In the genomic region with DNA sequence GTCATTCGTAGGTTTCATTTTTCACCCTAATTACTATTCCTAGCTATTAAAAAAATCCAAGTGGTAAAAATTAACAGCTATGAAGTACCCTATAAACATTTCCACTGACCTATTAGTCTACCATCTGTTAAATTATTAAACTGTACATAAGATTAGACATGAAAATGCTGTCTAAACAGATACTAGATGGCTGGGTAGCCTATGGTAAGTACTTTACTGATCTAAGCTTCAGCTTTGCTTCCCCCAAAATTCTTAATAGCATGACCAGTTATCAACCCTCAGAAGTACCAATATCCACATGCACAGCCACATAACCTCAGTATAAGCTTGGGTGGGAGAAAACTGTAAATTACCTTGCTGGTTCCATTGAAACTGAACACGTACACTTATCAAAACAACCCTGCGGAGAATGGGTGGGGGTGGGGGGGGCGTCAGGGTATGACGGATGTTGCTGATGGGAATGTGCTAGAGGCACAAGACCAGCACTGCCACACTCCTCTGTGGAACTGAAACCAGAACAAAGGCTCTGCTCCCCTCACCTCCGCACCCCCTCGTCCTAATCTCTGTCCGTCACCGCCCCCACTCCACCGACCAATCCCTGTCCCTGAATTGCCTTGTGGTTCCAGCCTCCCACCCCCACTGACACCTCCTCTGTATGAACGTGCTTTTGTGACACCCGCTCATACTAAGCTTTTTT, we compare ENCODE assay signal across 8 cellular contexts. TPM values are rescaled to one million over a fixed set of nuclear protein-coding genes. Genes with fewer than 3 reads are reported as not detected.
DNase-seq lines count a peak whose midpoint lies in the region; ATAC-seq and TF ChIP-seq lines count a peak whose summit lies in the region.

No MANE protein-coding gene starts in this region.

- no peaks in the 10 kb centered on the region for H3K27me3 ChIP-seq in CD8-positive, alpha-beta T cell (ENCODE audit: insufficient read depth, low read length)

- no peaks in the 10 kb centered on the region for H3K36me3 Mint-ChIP-seq in CD8-positive, alpha-beta T cell
- H3K36me3 Mint-ChIP-seq in stimulated activated naive B cell treated with anti-CD40 and anti-IgM and Interleukin-4, amounts not matched to agents 10 μg/mL and 1 μg/mL and 100 μg/mL, for 72 hours = peaks cover 16 to 26% of the 10 kb centered on the region in 2 donors

- no peaks in the 10 kb centered on the region for H3K9me3 ChIP-seq in CD8-positive, alpha-beta T cell (ENCODE audit: low read length)

- POLR2A ChIA-PET in CD8-positive, alpha-beta T cell (lab: Charles Lee) = interaction anchor here (1.5 kb wide), 1 partner anchor 12 kb away, joined by 3 read pairs; no protein-coding TSS in a partner anchor

- peaks cover 54% of the 10 kb centered on the region for H3K4me1 Mint-ChIP-seq in CD8-positive, alpha-beta T cell (ENCODE audit: low read depth)
- peaks cover 27 to 82% of the 10 kb centered on the region in 2 donors for H3K4me1 Mint-ChIP-seq in stimulated activated naive B cell treated with anti-CD40 and anti-IgM and Interleukin-4, amounts not matched to agents 10 μg/mL and 1 μg/mL and 100 μg/mL, for 72 hours

- H3K27me3 Mint-ChIP-seq in CD8-positive, alpha-beta T cell (ENCODE audit: low read depth) = no peaks in the 10 kb centered on the region
- H3K27me3 Mint-ChIP-seq in stimulated activated naive B cell treated with anti-CD40 and anti-IgM and Interleukin-4, amounts not matched to agents 10 μg/mL and 1 μg/mL and 100 μg/mL, for 72 hours = no peaks in the 10 kb centered on the region

- no peak for TF ChIP-seq CTCF in CD8-positive, alpha-beta T cell (IDR thresholded peaks at IDR 0.05)

- H3K4me1 ChIP-seq in CD8-positive, alpha-beta T cell (ENCODE audit: insufficient read depth, low read length) = peaks cover 14% of the 10 kb centered on the region

- H3K4me3 ChIP-seq in CD8-positive, alpha-beta T cell (ENCODE audit: low read depth, low read length) = no peak overlapping the region

- H3K27ac Mint-ChIP-seq in CD8-positive, alpha-beta T cell = peak overlapping the region; percentile 74
- H3K27ac Mint-ChIP-seq in stimulated activated naive B cell treated with anti-CD40 and anti-IgM and Interleukin-4, amounts not matched to agents 10 μg/mL and 1 μg/mL and 100 μg/mL, for 72 hours = peak overlapping the region; percentile 89

- peak; percentile 46 to 89 (median 69) for DNase-seq in CD8-positive, alpha-beta T cell
- peak; percentile 95 for DNase-seq in MV-4-11 (lab: John Stamatoyannopoulos, UW)
- DNase-seq in activated T-cell treated with anti-CD3 and anti-CD28 coated beads for 48 hours (ENCODE audit: low read depth) = peak; percentile 54
- DNase-seq in left lobe of liver (ENCODE audit: low spot score) = no peak
- DNase-seq in stimulated activated naive B cell treated with anti-CD40 and anti-IgM and Interleukin-4, amounts not matched to agents 10 μg/mL and 1 μg/mL and 100 μg/mL, for 72 hours = peak; percentile 45
- no peak for DNase-seq in HT-29 (ENCODE audit: low spot score)

- CTCF ChIA-PET in CD8-positive, alpha-beta T cell (lab: Charles Lee) = interaction anchor here (1.1 to 1.7 kb wide), 5 partner anchors 8 to 56 kb away, joined by 3 to 4 read pairs (median 3); no protein-coding TSS in a partner anchor

- intact Hi-C loops in CD8-positive, alpha-beta T cell (cut with DNase I, micrococcal nuclease) = loop anchor here (1.0 to 2.0 kb wide), 2 partner anchors 44 to 45 kb away; partner anchors contain the start of gene B4GALT5 (in 2 of the 2)

- ATAC-seq in CD8-positive, alpha-beta T cell = peak; percentile 94
- ATAC-seq in GM21529 (IDR thresholded peaks at IDR 0.05; ENCODE audit: unreplicated experiment) (peak; percentile 72), left lobe of liver (peak; percentile 37), SK-N-SH treated with all-trans-retinoic acid at 6 μM for 48 hours (no peak)
- peak; percentile 69 to 76 for ATAC-seq in stimulated activated naive B cell treated with anti-CD40 and anti-IgM and Interleukin-4, amounts not matched to agents 10 μg/mL and 1 μg/mL and 100 μg/mL, for 72 hours (replicated peaks)

- peak overlapping the region; percentile 24 for H3K27ac ChIP-seq in CD8-positive, alpha-beta T cell (ENCODE audit: low read depth, low read length)

- H3K9me3 Mint-ChIP-seq in CD8-positive, alpha-beta T cell = no peaks in the 10 kb centered on the region
- H3K9me3 Mint-ChIP-seq in stimulated activated naive B cell treated with anti-CD40 and anti-IgM and Interleukin-4, amounts not matched to agents 10 μg/mL and 1 μg/mL and 100 μg/mL, for 72 hours = no peaks in the 10 kb centered on the region

- peak overlapping the region; percentile 75 for H3K4me3 Mint-ChIP-seq in CD8-positive, alpha-beta T cell
- H3K4me3 Mint-ChIP-seq in stimulated activated naive B cell treated with anti-CD40 and anti-IgM and Interleukin-4, amounts not matched to agents 10 μg/mL and 1 μg/mL and 100 μg/mL, for 72 hours = peak overlapping the region; percentile 40 to 66

- H3K36me3 ChIP-seq in CD8-positive, alpha-beta T cell (ENCODE audit: insufficient read depth, low read length) = no peaks in the 10 kb centered on the region

TF ChIP-seq in SK-N-SH treated with all-trans-retinoic acid at 6 μM for 48 hours, 23 proteins besides CTCF, POLR2A, EP300 and RAD21:
- no peak for TF ChIP-seq ZNF565 (CRISPR knock-in tag; conservative IDR thresholded peaks at IDR 0.05; ENCODE audit: low read depth)
- no peak for TF ChIP-seq TOX (CRISPR knock-in tag; IDR thresholded peaks at IDR 0.05; ENCODE audit: borderline replicate concordance)
- no peak for TF ChIP-seq PPARA (CRISPR knock-in tag; IDR thresholded peaks at IDR 0.05; ENCODE audit: borderline replicate concordance)
- no peak for TF ChIP-seq ZC3H10 (CRISPR knock-in tag; IDR thresholded peaks at IDR 0.05)
- no peak for TF ChIP-seq CSDC2 (CRISPR knock-in tag; IDR thresholded peaks at IDR 0.05)
- no peak for TF ChIP-seq SNAI2 (CRISPR knock-in tag; IDR thresholded peaks at IDR 0.05)

RNA-seq across cellular contexts. Expression of gene B4GALT5, which starts 45.3 kb away (rescaled TPM):
- total RNA-seq in CD8-positive, alpha-beta T cell = 1 to 10 TPM; 7.8 to 7.9 TPM
- 10.5 TPM for total RNA-seq in left lobe of liver
- total RNA-seq in HT-29 (2014; rRNA removed; shearing (Covaris generic)) = 24.1 and 24.5 TPM in 2 replicates

Comparison
In these comparisons a context has a peak if more than half of its experiments do, and no peak if none do; other contexts are left out.
1. DNase-seq: peak in CD8-positive, alpha-beta T cell (7 of 7), MV-4-11 (single experiment), activated T-cell treated with anti-CD3 and anti-CD28 coated beads for 48 hours (single experiment) and stimulated activated naive B cell treated with anti-CD40 and anti-IgM and Interleukin-4, amounts not matched to agents 10 μg/mL and 1 μg/mL and 100 μg/mL, for 72 hours (single experiment); none in left lobe of liver (single experiment) and HT-29 (single experiment).